Comparison of ENCODE assay signal across 20 cellular contexts in genomic region chr5:33237471-33237870, GRCh38.
DNase-seq lines count a peak whose midpoint lies in the region; ATAC-seq, FAIRE-seq and TF ChIP-seq lines count a peak whose summit lies in the region.
"Had no signal": no experiment of that assay in that cellular context is flagged by ENCODE, and none has a peak within 500 bp of the region (broad histone marks: within the 10 kb centered on the region; RNA-seq: fewer than 3 reads in every experiment).

No MANE protein-coding gene starts in this region.

- CTCF ChIA-PET in activated CD8-positive, alpha-beta T cell treated with anti-CD3 and anti-CD28 coated beads, Interleukin-2, amount 10 ng/mL, durations not matched to agents 7 days and 5 days (lab: Charles Lee), result no interaction called here

- peak overlapping the region; percentile 0 for H3K27ac Mint-ChIP-seq in activated CD8-positive, alpha-beta T cell treated with anti-CD3 and anti-CD28 coated beads, Interleukin-2, amount 10 ng/mL, durations not matched to agents 7 days and 5 days
- no peak overlapping the region for H3K27ac Mint-ChIP-seq in HFFc6

- intact Hi-C loops in left colon (cut with DNase I, micrococcal nuclease), result no loop called here

- H3K27ac ChIP-seq in 22Rv1, result peak overlapping the region; percentile 66; the same call in 1 of the 2 replicates

- no peak for TF ChIP-seq CTCF in 22Rv1 (IDR thresholded peaks at IDR 0.05)
- no peak for TF ChIP-seq CTCF in HFFc6 (IDR thresholded peaks at IDR 0.05)

- POLR2A ChIA-PET in activated CD8-positive, alpha-beta T cell treated with anti-CD3 and anti-CD28 coated beads, Interleukin-2, amount 10 ng/mL, durations not matched to agents 7 days and 5 days (lab: Charles Lee), result no interaction called here

- FAIRE-seq in HTR-8/SVneo (lab: Jason Lieb, UNC), result peak; percentile 16
- FAIRE-seq: GM19239, H54 had no signal

- H3K4me3 Mint-ChIP-seq in activated CD8-positive, alpha-beta T cell treated with anti-CD3 and anti-CD28 coated beads, Interleukin-2, amount 10 ng/mL, durations not matched to agents 7 days and 5 days, result no peak overlapping the region
- H3K4me3 Mint-ChIP-seq in HFFc6, result no peak overlapping the region
- H3K4me3 Mint-ChIP-seq: CD4-positive, CD25-positive, alpha-beta regulatory T cell had no signal

- peaks cover 7% of the 10 kb centered on the region for H3K9me3 Mint-ChIP-seq in activated CD8-positive, alpha-beta T cell treated with anti-CD3 and anti-CD28 coated beads, Interleukin-2, amount 10 ng/mL, durations not matched to agents 7 days and 5 days (ENCODE audit: insufficient read depth)
- no peaks in the 10 kb centered on the region for H3K9me3 Mint-ChIP-seq in HFFc6

- no peak for ATAC-seq in activated CD8-positive, alpha-beta T cell treated with anti-CD3 and anti-CD28 coated beads, Interleukin-2, amount 10 ng/mL, durations not matched to agents 7 days and 5 days
- ATAC-seq in left colon, result peak; percentile 61
- ATAC-seq in HG03342 (IDR thresholded peaks at IDR 0.05; ENCODE audit: unreplicated experiment), result no peak

- H3K36me3 Mint-ChIP-seq in activated CD8-positive, alpha-beta T cell treated with anti-CD3 and anti-CD28 coated beads, Interleukin-2, amount 10 ng/mL, durations not matched to agents 7 days and 5 days (ENCODE audit: low read depth), result no peaks in the 10 kb centered on the region
- H3K36me3 Mint-ChIP-seq in HFFc6 (ENCODE audit: low read depth), result no peaks in the 10 kb centered on the region
- H3K36me3 Mint-ChIP-seq: CD4-positive, CD25-positive, alpha-beta regulatory T cell had no signal

- no peaks in the 10 kb centered on the region for H3K27me3 Mint-ChIP-seq in activated CD8-positive, alpha-beta T cell treated with anti-CD3 and anti-CD28 coated beads, Interleukin-2, amount 10 ng/mL, durations not matched to agents 7 days and 5 days (ENCODE audit: low read depth)
- H3K27me3 Mint-ChIP-seq in HFFc6 (ENCODE audit: insufficient read depth), result no peaks in the 10 kb centered on the region
- H3K27me3 Mint-ChIP-seq: CD4-positive, CD25-positive, alpha-beta regulatory T cell had no signal

- DNase-seq in HTR-8/SVneo (ENCODE audit: insufficient read length, low spot score) (no peak), left colon (no peak), HFFc6 (no peak)
- DNase-seq in activated CD8-positive, alpha-beta T cell treated with anti-CD3 and anti-CD28 coated beads, Interleukin-2, amount 10 ng/mL, durations not matched to agents 7 days and 5 days, result no peak
- no peak for DNase-seq in central memory CD4-positive, alpha-beta T cell
- DNase-seq: AML-193; CD4-positive, CD25-positive, alpha-beta regulatory T cell; EL; Karpas-422; NCI-H1105 treated with DMSO at 0.1 percent for 48 hours; NCI-H1694 treated with DMSO at 0.1 percent for 48 hours; NCI-H2107; NCI-H2227 treated with DMSO at 0.1 percent for 48 hours; NCI-H524; RPMI8226; SIG-M5 had no signal

- H3K4me1 Mint-ChIP-seq in activated CD8-positive, alpha-beta T cell treated with anti-CD3 and anti-CD28 coated beads, Interleukin-2, amount 10 ng/mL, durations not matched to agents 7 days and 5 days (ENCODE audit: low read depth), result peaks cover 46% of the 10 kb centered on the region
- peaks cover 7% of the 10 kb centered on the region for H3K4me1 Mint-ChIP-seq in HFFc6 (ENCODE audit: low read depth)
